In genomic region chr12:54035561-54036377, GRCh38 we compare ENCODE assay signal across 1 cellular context.
TF ChIP-seq lines count a peak whose summit lies in the region.

No MANE protein-coding gene starts in this region.

TF ChIP-seq in GM23338, 12 proteins besides CTCF, POLR2A, EP300 and RAD21:
- no peak for TF ChIP-seq ZNF462 (CRISPR knock-in tag; IDR thresholded peaks at IDR 0.05)
- no peak for TF ChIP-seq ZNF331 (CRISPR knock-in tag; IDR thresholded peaks at IDR 0.05; ENCODE audit: low read depth)
- peak; percentile 60 for TF ChIP-seq EZH2 (IDR thresholded peaks at IDR 0.05; ENCODE audit: low read depth, unreplicated experiment)
